ENCODE assay signal across 24 cellular contexts in the genomic region with DNA sequence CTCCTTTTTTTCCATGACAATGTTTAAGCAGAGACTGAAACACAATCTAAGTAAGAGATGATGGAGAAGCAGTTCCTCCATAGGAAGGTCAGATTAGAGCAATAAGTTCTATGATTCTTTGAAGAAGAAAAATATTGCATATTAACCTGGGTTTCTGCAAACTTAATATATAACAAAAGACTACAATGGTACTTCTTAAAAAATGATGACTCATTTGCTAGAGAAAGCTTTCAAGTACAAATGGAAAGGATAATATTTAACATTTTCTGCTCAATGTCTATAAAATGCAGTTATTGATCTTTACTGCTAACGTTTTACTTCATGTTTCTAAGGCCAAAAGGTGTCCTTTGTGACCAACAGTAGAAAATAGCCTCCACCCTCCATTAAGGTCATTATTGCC.
A peak's percentile ranks its signal among the peaks of the same experiment; 100 is the strongest.
DNase-seq lines count a peak whose midpoint lies in the region; ATAC-seq, FAIRE-seq and TF ChIP-seq lines count a peak whose summit lies in the region.
"Had no signal": no experiment of that assay in that cellular context is flagged by ENCODE, and none has a peak within 500 bp of the region (broad histone marks: within the 10 kb centered on the region; RNA-seq: fewer than 3 reads in every experiment).

No MANE protein-coding gene starts in this region.

- peak overlapping the region; percentile 78 to 95 (median 88) for H3K27ac Mint-ChIP-seq in CD14-positive monocyte
- peak overlapping the region; percentile 23 to 70 for H3K27ac Mint-ChIP-seq in T-cell
- H3K27ac Mint-ChIP-seq in naive thymus-derived CD4-positive, alpha-beta T cell = peak overlapping the region in 5 of 9 donors; percentile 17 to 85 (median 60)
- H3K27ac Mint-ChIP-seq: progenitor cell of endocrine pancreas had no signal

- 5% methylated on average over 1 of the region's 1 CpG for WGBS in A549 (ENCODE audit: missing lambda C conversion rate)

- no peak for TF ChIP-seq RAD21 in A549 (conservative IDR thresholded peaks at IDR 0.05 in 1 of 2, IDR thresholded peaks at IDR 0.05 in 1 of 2)

- CTCF ChIA-PET in A549 (lab: Yijun Ruan, JAX) = interaction anchor here (1.0 to 1.6 kb wide), 3 partner anchors 24 to 118 kb away, joined by 3 to 8 read pairs (median 3); no protein-coding TSS in a partner anchor
- CTCF ChIA-PET in T-cell (lab: Charles Lee) = interaction anchor here in 1 of 2 donors (0.7 kb wide), 1 partner anchor 119 kb away, joined by 3 read pairs; no protein-coding TSS in a partner anchor
- CTCF ChIA-PET in naive thymus-derived CD4-positive, alpha-beta T cell (lab: Charles Lee) = no interaction called here

- intact Hi-C loops in CD14-positive monocyte (cut with micrococcal nuclease) = loop anchor here in 1 of 2 donors (5.0 kb wide), 2 partner anchors 64 to 119 kb away; no protein-coding TSS in a partner anchor
- intact Hi-C loops in naive thymus-derived CD4-positive, alpha-beta T cell (cut with micrococcal nuclease) = no loop called here

- ATAC-seq in A549 (no peak), T-cell (replicated peaks in 1 of 4) (no peak), GM19463 (IDR thresholded peaks at IDR 0.05; ENCODE audit: unreplicated experiment) (no peak), omental fat pad (ENCODE audit: low FRiP score) (no peak)
- ATAC-seq in naive thymus-derived CD4-positive, alpha-beta T cell = no peak
- ATAC-seq: HepG2 had no signal

- TF ChIP-seq POLR2A in A549 (IDR thresholded peaks at IDR 0.05; ENCODE audit: low read length) = no peak

- H3K27ac ChIP-seq in A549 = peak overlapping the region; percentile 69 to 89
- no peak overlapping the region for H3K27ac ChIP-seq in naive thymus-derived CD4-positive, alpha-beta T cell (ENCODE audit: low read depth, low read length)
- H3K27ac ChIP-seq: left ventricle myocardium inferior, suprapubic skin had no signal

- TF ChIP-seq EP300 in A549 (IDR thresholded peaks at IDR 0.05) = no peak

- POLR2A ChIA-PET in A549 (lab: Yijun Ruan, JAX) (no interaction called here), T-cell (lab: Charles Lee) (interaction anchor here in 1 of 2 donors (0.5 kb wide), 1 partner anchor 20 kb away, joined by 3 read pairs; no protein-coding TSS in a partner anchor)
- POLR2A ChIA-PET in naive thymus-derived CD4-positive, alpha-beta T cell (lab: Charles Lee) = no interaction called here

- H3K4me1 Mint-ChIP-seq in CD14-positive monocyte = peaks cover 52% of the 10 kb centered on the region
- peaks cover 57 to 62% (median 59%) of the 10 kb centered on the region in 3 donors for H3K4me1 Mint-ChIP-seq in T-cell
- H3K4me1 Mint-ChIP-seq in naive thymus-derived CD4-positive, alpha-beta T cell = peaks cover 38 to 66% (median 47%) of the 10 kb centered on the region in 7 donors

- H3K4me3 Mint-ChIP-seq in CD14-positive monocyte (peak overlapping the region in 1 of 2 donors; percentile 16), T-cell (no peak overlapping the region)
- no peak overlapping the region for H3K4me3 Mint-ChIP-seq in naive thymus-derived CD4-positive, alpha-beta T cell
- H3K4me3 Mint-ChIP-seq: activated CD4-positive, alpha-beta T cell treated with anti-CD3 and anti-CD28 coated beads, Interleukin-2, amount 10 ng/mL, durations not matched to agents 24 days and 14 days; central memory CD8-positive, alpha-beta T cell had no signal

- peaks cover 64% of the 10 kb centered on the region for H3K4me1 ChIP-seq in A549
- H3K4me1 ChIP-seq in naive thymus-derived CD4-positive, alpha-beta T cell (ENCODE audit: control insufficient read depth in 2 of 2, insufficient read depth in 2 of 2, low read length in 2 of 2) = peaks cover 8 to 9% of the 10 kb centered on the region in 2 donors
- H3K4me1 ChIP-seq: left ventricle myocardium inferior had no signal

- no peak for DNase-seq in A549 (ENCODE audit: low read depth in 1 of 2, low spot score in 1 of 2)
- DNase-seq in CD14-positive monocyte (ENCODE audit: low spot score) = no peak
- no peak for DNase-seq in T-cell
- DNase-seq in naive thymus-derived CD4-positive, alpha-beta T cell = no peak
- no peak for DNase-seq in omental fat pad (ENCODE audit: low spot score)
- DNase-seq in GM20000 (ENCODE audit: low spot score) = no peak
- DNase-seq: activated CD4-positive, alpha-beta T cell treated with anti-CD3 and anti-CD28 coated beads, Interleukin-2, amount 10 ng/mL, durations not matched to agents 24 days and 14 days; activated effector memory CD4-positive, alpha-beta T cell treated with anti-CD3 and anti-CD28 coated beads, Interleukin-2, amount 50 U/mL, for 16 hours; anterior cingulate cortex; COR-L47; left ventricle myocardium inferior; midbrain; NCI-H1092 treated with DMSO at 0.1 percent for 48 hours; NCI-H2081; NCI-H345; NCI-H774; OCI-M1; SHP77 had no signal

- H3K36me3 ChIP-seq in naive thymus-derived CD4-positive, alpha-beta T cell (ENCODE audit: control insufficient read depth in 2 of 3, insufficient read depth in 3 of 3, low read length in 3 of 3) = peaks cover 21 to 70% (median 42%) of the 10 kb centered on the region in 3 experiments
- H3K36me3 ChIP-seq: left ventricle myocardium inferior, suprapubic skin had no signal

- H3K27me3 Mint-ChIP-seq in CD14-positive monocyte (ENCODE audit: low read depth in 3 of 3) (no peaks in the 10 kb centered on the region), T-cell (no peaks in the 10 kb centered on the region)
- no peaks in the 10 kb centered on the region for H3K27me3 Mint-ChIP-seq in naive thymus-derived CD4-positive, alpha-beta T cell
- H3K27me3 Mint-ChIP-seq: activated CD4-positive, alpha-beta T cell treated with anti-CD3 and anti-CD28 coated beads, Interleukin-2, amount 10 ng/mL, durations not matched to agents 24 days and 14 days; central memory CD8-positive, alpha-beta T cell; progenitor cell of endocrine pancreas had no signal

- no peaks in the 10 kb centered on the region for H3K27me3 ChIP-seq in naive thymus-derived CD4-positive, alpha-beta T cell (ENCODE audit: control insufficient read depth in 2 of 2, insufficient read depth in 2 of 2, low read length in 2 of 2)
- H3K27me3 ChIP-seq: suprapubic skin had no signal

- FAIRE-seq in A549 (lab: Jason Lieb, UNC) = no peak
- FAIRE-seq: GM19239, HepG2 had no signal

- TF ChIP-seq CTCF in A549 (IDR thresholded peaks at IDR 0.05) = no peak
- no peak for TF ChIP-seq CTCF in CD14-positive monocyte (IDR thresholded peaks at IDR 0.05)
- no peak for TF ChIP-seq CTCF in omental fat pad (IDR thresholded peaks at IDR 0.05)
- no peak for TF ChIP-seq CTCF in GM20000 (IDR thresholded peaks at IDR 0.05; ENCODE audit: extremely low read depth, missing control alignments)

- H3K36me3 Mint-ChIP-seq in CD14-positive monocyte = peaks cover 40 to 45% of the 10 kb centered on the region in 2 donors
- peaks cover 73% of the 10 kb centered on the region for H3K36me3 Mint-ChIP-seq in T-cell
- peaks cover 15 to 76% (median 67%) of the 10 kb centered on the region in 5 donors for H3K36me3 Mint-ChIP-seq in naive thymus-derived CD4-positive, alpha-beta T cell

- H3K9me3 Mint-ChIP-seq in CD14-positive monocyte = no peaks in the 10 kb centered on the region
- H3K9me3 Mint-ChIP-seq in T-cell = no peaks in the 10 kb centered on the region
- H3K9me3 Mint-ChIP-seq in naive thymus-derived CD4-positive, alpha-beta T cell = peaks cover 0 to 2% (median 0%) of the 10 kb centered on the region in 11 donors
- H3K9me3 Mint-ChIP-seq: central memory CD8-positive, alpha-beta T cell had no signal

- peak overlapping the region; percentile 60 for H3K4me2 ChIP-seq in A549

- no peaks in the 10 kb centered on the region for H3K9me3 ChIP-seq in A549
- no peaks in the 10 kb centered on the region for H3K9me3 ChIP-seq in naive thymus-derived CD4-positive, alpha-beta T cell (ENCODE audit: control insufficient read depth in 2 of 3, low read length in 3 of 3)
- H3K9me3 ChIP-seq: left ventricle myocardium inferior, suprapubic skin had no signal

- H3K4me3 ChIP-seq in A549 = no peak overlapping the region
- no peak overlapping the region for H3K4me3 ChIP-seq in naive thymus-derived CD4-positive, alpha-beta T cell (ENCODE audit: low read length)
- H3K4me3 ChIP-seq: left ventricle myocardium inferior, suprapubic skin had no signal

TF ChIP-seq in A549, 52 proteins besides CTCF, POLR2A, EP300 and RAD21:
- TF ChIP-seq MAFK (IDR thresholded peaks at IDR 0.05; ENCODE audit: partially characterized antibody) = peak; percentile 7
- no peak for TF ChIP-seq FOSL2 (IDR thresholded peaks at IDR 0.05)
- TF ChIP-seq FOSL2 (CRISPR knock-in tag; IDR thresholded peaks at IDR 0.05) = peak; percentile 56
- TF ChIP-seq HDAC2 (IDR thresholded peaks at IDR 0.05) = no peak
